1 cellular context compared by ENCODE assay signal in genomic region chr4:3803475-3803847, GRCh38.
TF ChIP-seq lines count a peak whose summit lies in the region.

No MANE protein-coding gene starts in this region.

TF ChIP-seq in HepG2, 621 proteins besides CTCF, POLR2A, EP300 and RAD21 (continued from another document):
- TF ChIP-seq, protein P1, sequence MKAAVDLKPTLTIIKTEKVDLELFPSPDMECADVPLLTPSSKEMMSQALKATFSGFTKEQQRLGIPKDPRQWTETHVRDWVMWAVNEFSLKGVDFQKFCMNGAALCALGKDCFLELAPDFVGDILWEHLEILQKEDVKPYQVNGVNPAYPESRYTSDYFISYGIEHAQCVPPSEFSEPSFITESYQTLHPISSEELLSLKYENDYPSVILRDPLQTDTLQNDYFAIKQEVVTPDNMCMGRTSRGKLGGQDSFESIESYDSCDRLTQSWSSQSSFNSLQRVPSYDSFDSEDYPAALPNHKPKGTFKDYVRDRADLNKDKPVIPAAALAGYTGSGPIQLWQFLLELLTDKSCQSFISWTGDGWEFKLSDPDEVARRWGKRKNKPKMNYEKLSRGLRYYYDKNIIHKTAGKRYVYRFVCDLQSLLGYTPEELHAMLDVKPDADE (CRISPR knock-in tag; IDR thresholded peaks at IDR 0.05): no peak
- TF ChIP-seq TMF1 (CRISPR knock-in tag; IDR thresholded peaks at IDR 0.05; ENCODE audit: low read depth) (no peak), SRSF9 (IDR thresholded peaks at IDR 0.05; ENCODE audit: borderline replicate concordance, insufficient read depth, low read depth, low read length, poor library complexity, severe bottlenecking) (no peak), ZHX2 (IDR thresholded peaks at IDR 0.05; ENCODE audit: low read depth) (no peak), ZHX2 (CRISPR knock-in tag; IDR thresholded peaks at IDR 0.05; ENCODE audit: borderline replicate concordance) (no peak), FLYWCH1 (CRISPR knock-in tag; IDR thresholded peaks at IDR 0.05) (no peak), ZNF260 (CRISPR knock-in tag; IDR thresholded peaks at IDR 0.05; ENCODE audit: borderline replicate concordance, low read depth) (no peak), ZNF136 (CRISPR knock-in tag; IDR thresholded peaks at IDR 0.05; ENCODE audit: low read depth) (no peak), ZNF124 (CRISPR knock-in tag; IDR thresholded peaks at IDR 0.05) (no peak), ZNF720 (CRISPR knock-in tag; IDR thresholded peaks at IDR 0.05) (no peak)
- TF ChIP-seq, protein P2, sequence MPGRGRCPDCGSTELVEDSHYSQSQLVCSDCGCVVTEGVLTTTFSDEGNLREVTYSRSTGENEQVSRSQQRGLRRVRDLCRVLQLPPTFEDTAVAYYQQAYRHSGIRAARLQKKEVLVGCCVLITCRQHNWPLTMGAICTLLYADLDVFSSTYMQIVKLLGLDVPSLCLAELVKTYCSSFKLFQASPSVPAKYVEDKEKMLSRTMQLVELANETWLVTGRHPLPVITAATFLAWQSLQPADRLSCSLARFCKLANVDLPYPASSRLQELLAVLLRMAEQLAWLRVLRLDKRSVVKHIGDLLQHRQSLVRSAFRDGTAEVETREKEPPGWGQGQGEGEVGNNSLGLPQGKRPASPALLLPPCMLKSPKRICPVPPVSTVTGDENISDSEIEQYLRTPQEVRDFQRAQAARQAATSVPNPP (CRISPR knock-in tag; IDR thresholded peaks at IDR 0.05): no peak
